Comparison of ENCODE assay signal across 1 cellular context in the genomic region with DNA sequence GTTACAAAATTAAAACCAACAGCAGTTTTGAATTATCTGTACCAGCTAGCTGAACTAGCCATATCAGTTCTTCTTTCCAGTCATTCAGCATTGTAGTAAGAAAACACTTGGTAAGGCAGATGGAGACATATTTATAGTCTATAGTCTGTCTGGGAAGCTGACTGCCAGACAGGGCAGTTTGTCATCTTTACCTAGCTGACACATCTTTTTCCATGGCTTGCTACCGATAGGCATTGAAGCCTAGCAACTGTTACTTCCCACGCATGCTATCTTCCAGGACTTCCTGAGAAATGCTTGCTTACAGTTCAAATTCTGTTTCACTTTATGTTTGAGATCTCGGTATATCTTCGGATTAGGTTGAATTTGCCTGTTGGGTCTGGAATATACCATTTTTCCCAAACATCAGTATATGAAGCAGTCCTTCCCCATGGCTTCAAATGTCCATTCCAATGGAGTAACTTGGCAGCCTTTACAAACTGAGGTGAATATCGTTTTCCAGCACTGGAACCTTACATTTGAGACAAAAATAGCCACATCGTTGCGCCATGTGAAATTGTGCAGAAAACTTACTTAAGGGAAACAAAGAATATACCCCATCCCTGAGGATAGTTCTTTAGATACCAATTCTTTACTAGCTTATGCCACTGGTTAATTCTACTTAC.
TF ChIP-seq lines count a peak whose summit lies in the region.

No MANE protein-coding gene starts in this region.

TF ChIP-seq in HCT116, 20 proteins besides CTCF, POLR2A, EP300 and RAD21:
- no peak for TF ChIP-seq YY1 (IDR thresholded peaks at IDR 0.05; ENCODE audit: extremely low read depth, insufficient replicate concordance, low read depth, low read length)
- TF ChIP-seq TCF7L2 (IDR thresholded peaks at IDR 0.05; ENCODE audit: borderline replicate concordance, extremely low read depth, insufficient read depth, insufficient read length), result no peak
- no peak for TF ChIP-seq EGR1 (IDR thresholded peaks at IDR 0.05; ENCODE audit: low read depth)
- TF ChIP-seq, protein P1, sequence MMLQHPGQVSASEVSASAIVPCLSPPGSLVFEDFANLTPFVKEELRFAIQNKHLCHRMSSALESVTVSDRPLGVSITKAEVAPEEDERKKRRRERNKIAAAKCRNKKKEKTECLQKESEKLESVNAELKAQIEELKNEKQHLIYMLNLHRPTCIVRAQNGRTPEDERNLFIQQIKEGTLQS (IDR thresholded peaks at IDR 0.05), result no peak
- TF ChIP-seq EZH2phosphoT487 (IDR thresholded peaks at IDR 0.05; ENCODE audit: borderline replicate concordance), result no peak
- no peak for TF ChIP-seq JUND (IDR thresholded peaks at IDR 0.05)
- TF ChIP-seq, protein P2, sequence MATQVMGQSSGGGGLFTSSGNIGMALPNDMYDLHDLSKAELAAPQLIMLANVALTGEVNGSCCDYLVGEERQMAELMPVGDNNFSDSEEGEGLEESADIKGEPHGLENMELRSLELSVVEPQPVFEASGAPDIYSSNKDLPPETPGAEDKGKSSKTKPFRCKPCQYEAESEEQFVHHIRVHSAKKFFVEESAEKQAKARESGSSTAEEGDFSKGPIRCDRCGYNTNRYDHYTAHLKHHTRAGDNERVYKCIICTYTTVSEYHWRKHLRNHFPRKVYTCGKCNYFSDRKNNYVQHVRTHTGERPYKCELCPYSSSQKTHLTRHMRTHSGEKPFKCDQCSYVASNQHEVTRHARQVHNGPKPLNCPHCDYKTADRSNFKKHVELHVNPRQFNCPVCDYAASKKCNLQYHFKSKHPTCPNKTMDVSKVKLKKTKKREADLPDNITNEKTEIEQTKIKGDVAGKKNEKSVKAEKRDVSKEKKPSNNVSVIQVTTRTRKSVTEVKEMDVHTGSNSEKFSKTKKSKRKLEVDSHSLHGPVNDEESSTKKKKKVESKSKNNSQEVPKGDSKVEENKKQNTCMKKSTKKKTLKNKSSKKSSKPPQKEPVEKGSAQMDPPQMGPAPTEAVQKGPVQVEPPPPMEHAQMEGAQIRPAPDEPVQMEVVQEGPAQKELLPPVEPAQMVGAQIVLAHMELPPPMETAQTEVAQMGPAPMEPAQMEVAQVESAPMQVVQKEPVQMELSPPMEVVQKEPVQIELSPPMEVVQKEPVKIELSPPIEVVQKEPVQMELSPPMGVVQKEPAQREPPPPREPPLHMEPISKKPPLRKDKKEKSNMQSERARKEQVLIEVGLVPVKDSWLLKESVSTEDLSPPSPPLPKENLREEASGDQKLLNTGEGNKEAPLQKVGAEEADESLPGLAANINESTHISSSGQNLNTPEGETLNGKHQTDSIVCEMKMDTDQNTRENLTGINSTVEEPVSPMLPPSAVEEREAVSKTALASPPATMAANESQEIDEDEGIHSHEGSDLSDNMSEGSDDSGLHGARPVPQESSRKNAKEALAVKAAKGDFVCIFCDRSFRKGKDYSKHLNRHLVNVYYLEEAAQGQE (IDR thresholded peaks at IDR 0.05; ENCODE audit: low read depth), result no peak
- TF ChIP-seq ZFX (IDR thresholded peaks at IDR 0.05), result no peak
- TF ChIP-seq SRF (IDR thresholded peaks at IDR 0.05; ENCODE audit: low read depth), result no peak
- TF ChIP-seq SIN3A (IDR thresholded peaks at IDR 0.05; ENCODE audit: low read depth), result no peak
